Comparison of ENCODE assay signal across 8 cellular contexts in genomic region chr2:207337234-207338219, GRCh38.
DNase-seq lines count a peak whose midpoint lies in the region; ATAC-seq and TF ChIP-seq lines count a peak whose summit lies in the region.

No MANE protein-coding gene starts in this region.

- peak; percentile 58 for ATAC-seq in HG03135 (IDR thresholded peaks at IDR 0.05; ENCODE audit: unreplicated experiment)
- peak; percentile 42 to 43 for ATAC-seq in activated T-cell treated with anti-CD3 and anti-CD28 coated beads, Interleukin-2, amount 50 U/mL, for 72 hours (replicated peaks in 1 of 2)

- peak overlapping the region; percentile 33 for H3K4me3 Mint-ChIP-seq in activated naive CD8-positive, alpha-beta T cell
- no peak overlapping the region for H3K4me3 Mint-ChIP-seq in activated naive CD8-positive, alpha-beta T cell treated with anti-CD3 and anti-CD28 coated beads for 36 hours
- H3K4me3 Mint-ChIP-seq in activated T-cell treated with anti-CD3 and anti-CD28 coated beads, Interleukin-2, amount 50 U/mL, for 72 hours = peak overlapping the region; percentile 38 to 70

- no peak for TF ChIP-seq CTCF in GM13976 (IDR thresholded peaks at IDR 0.05; ENCODE audit: borderline replicate concordance, control extremely low read depth, extremely low read depth, insufficient read depth, missing control alignments)

- no peaks in the 10 kb centered on the region for H3K36me3 Mint-ChIP-seq in activated naive CD8-positive, alpha-beta T cell
- no peaks in the 10 kb centered on the region for H3K36me3 Mint-ChIP-seq in activated naive CD8-positive, alpha-beta T cell treated with anti-CD3 and anti-CD28 coated beads for 36 hours
- H3K36me3 Mint-ChIP-seq in activated T-cell treated with anti-CD3 and anti-CD28 coated beads, Interleukin-2, amount 50 U/mL, for 72 hours (ENCODE audit: insufficient read depth in 2 of 2) = peaks cover 0 to 2% of the 10 kb centered on the region in 2 donors

- H3K9me3 Mint-ChIP-seq in activated naive CD8-positive, alpha-beta T cell (ENCODE audit: low read depth) = no peaks in the 10 kb centered on the region
- peaks cover 2% of the 10 kb centered on the region for H3K9me3 Mint-ChIP-seq in activated naive CD8-positive, alpha-beta T cell treated with anti-CD3 and anti-CD28 coated beads for 36 hours
- H3K9me3 Mint-ChIP-seq in activated T-cell treated with anti-CD3 and anti-CD28 coated beads, Interleukin-2, amount 50 U/mL, for 72 hours = peaks cover 0 to 2% of the 10 kb centered on the region in 2 donors

- DNase-seq in activated naive CD8-positive, alpha-beta T cell treated with anti-CD3 and anti-CD28 coated beads for 36 hours = no peak
- DNase-seq in activated T-cell treated with anti-CD3 and anti-CD28 coated beads, Interleukin-2, amount 50 U/mL, for 72 hours = peak in 1 of 2 donors; percentile 17
- DNase-seq in non-pigmented ciliary epithelial cell (ENCODE audit: low read depth) (peak; percentile 54), HuH-7 (ENCODE audit: low spot score) (no peak), NCI-H524 (lab: John Stamatoyannopoulos, UW) (no peak), GM13976 (ENCODE audit: low spot score) (no peak)

- H3K4me1 Mint-ChIP-seq in activated naive CD8-positive, alpha-beta T cell (ENCODE audit: low read depth) = peaks cover 36% of the 10 kb centered on the region
- H3K4me1 Mint-ChIP-seq in activated naive CD8-positive, alpha-beta T cell treated with anti-CD3 and anti-CD28 coated beads for 36 hours = peaks cover 36% of the 10 kb centered on the region
- H3K4me1 Mint-ChIP-seq in activated T-cell treated with anti-CD3 and anti-CD28 coated beads, Interleukin-2, amount 50 U/mL, for 72 hours (ENCODE audit: low read depth) = peaks cover 57% of the 10 kb centered on the region

- H3K27ac Mint-ChIP-seq in activated naive CD8-positive, alpha-beta T cell = peak overlapping the region; percentile 64
- no peak overlapping the region for H3K27ac Mint-ChIP-seq in activated naive CD8-positive, alpha-beta T cell treated with anti-CD3 and anti-CD28 coated beads for 36 hours
- peak overlapping the region; percentile 88 for H3K27ac Mint-ChIP-seq in activated T-cell treated with anti-CD3 and anti-CD28 coated beads, Interleukin-2, amount 50 U/mL, for 72 hours

- in situ Hi-C loops in GM13976 (cut with MboI; ENCODE audit: low sequenced_read_pairs, unreplicated experiment) = no loop called here

- no peaks in the 10 kb centered on the region for H3K27me3 Mint-ChIP-seq in activated naive CD8-positive, alpha-beta T cell
- H3K27me3 Mint-ChIP-seq in activated naive CD8-positive, alpha-beta T cell treated with anti-CD3 and anti-CD28 coated beads for 36 hours = no peaks in the 10 kb centered on the region
- no peaks in the 10 kb centered on the region for H3K27me3 Mint-ChIP-seq in activated T-cell treated with anti-CD3 and anti-CD28 coated beads, Interleukin-2, amount 50 U/mL, for 72 hours (ENCODE audit: low read depth)
